In the genomic region with DNA sequence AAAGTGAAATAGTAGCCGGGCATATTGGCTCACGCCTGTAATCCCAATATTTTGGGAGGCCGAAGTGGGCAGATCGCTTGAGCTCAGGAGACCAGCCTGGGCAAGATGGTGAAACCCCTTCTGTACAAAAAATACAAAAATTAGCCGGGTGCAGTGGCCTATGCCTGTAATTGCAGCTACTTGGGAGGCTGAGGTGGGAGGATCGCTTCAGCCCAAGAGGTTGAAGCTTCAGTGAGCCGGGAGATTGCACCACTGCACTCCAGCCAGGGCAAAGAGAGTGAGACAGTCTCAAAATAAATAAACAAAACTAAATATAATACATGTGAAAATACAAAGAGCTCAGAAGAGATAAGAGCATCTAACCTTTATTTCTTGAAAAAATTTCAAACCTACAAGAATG, we compare ENCODE assay signal across 20 cellular contexts. TPM values are rescaled to one million over a fixed set of nuclear protein-coding genes. Genes with fewer than 3 reads are reported as not detected.
DNase-seq lines count a peak whose midpoint lies in the region; ATAC-seq and TF ChIP-seq lines count a peak whose summit lies in the region.
"Had no signal": no experiment of that assay in that cellular context is flagged by ENCODE, and none has a peak within 500 bp of the region (broad histone marks: within the 10 kb centered on the region; RNA-seq: fewer than 3 reads in every experiment).

No MANE protein-coding gene starts in this region.

- peaks cover 10% of the 10 kb centered on the region for H3K27me3 Mint-ChIP-seq in CD4-positive, CD25-positive, alpha-beta regulatory T cell
- H3K27me3 Mint-ChIP-seq: T-cell had no signal

- 85% methylated on average over 7 of the region's 7 CpGs for WGBS in hepatocyte (ENCODE audit: low lambda C conversion rate, missing lambda C conversion rate)

- no peaks in the 10 kb centered on the region for H3K9me2 ChIP-seq in hepatocyte (replicated peaks; ENCODE audit: insufficient read depth)

- no TSS peak for BruUV-seq in A673 (replicated peaks; lab: Mats Ljungman, UMichigan)

- H3K4me3 ChIP-seq in A673 (ENCODE audit: low read depth, low read length, poor library complexity, severe bottlenecking) (no peak overlapping the region), adipocyte (ENCODE audit: low read length) (no peak overlapping the region), hepatocyte (no peak overlapping the region)
- H3K4me3 ChIP-seq in CD4-positive, CD25-positive, alpha-beta regulatory T cell (ENCODE audit: low read depth, low read length), result no peak overlapping the region
- H3K4me3 ChIP-seq: upper lobe of right lung had no signal

- POLR2A ChIA-PET in A673 (lab: Charles Lee; ENCODE audit: low non-redundant PET), result no interaction called here

- CTCF ChIA-PET in A673 (lab: Charles Lee), result interaction anchor here (0.7 kb wide), 1 partner anchor 270 kb away, joined by 13 read pairs; no protein-coding TSS in a partner anchor

- H3K27me3 ChIP-seq in A673 (replicated peaks; ENCODE audit: insufficient read depth, low read depth, low read length, poor library complexity), result no peaks in the 10 kb centered on the region
- H3K27me3 ChIP-seq in CD4-positive, CD25-positive, alpha-beta regulatory T cell (ENCODE audit: control insufficient read depth, insufficient read depth, low read length), result no peaks in the 10 kb centered on the region
- no peaks in the 10 kb centered on the region for H3K27me3 ChIP-seq in adipocyte (replicated peaks; ENCODE audit: control insufficient read depth, insufficient read depth, low read length)
- H3K27me3 ChIP-seq in hepatocyte, result no peaks in the 10 kb centered on the region
- H3K27me3 ChIP-seq: upper lobe of right lung had no signal

- no peak overlapping the region for H3K4me2 ChIP-seq in hepatocyte

- TF ChIP-seq CTCF in A673 (conservative IDR thresholded peaks at IDR 0.05; ENCODE audit: low read depth, low read length), result no peak
- TF ChIP-seq CTCF in hepatocyte (IDR thresholded peaks at IDR 0.05; ENCODE audit: poor library complexity), result no peak

- no peak for ATAC-seq in CD4-positive, CD25-positive, alpha-beta regulatory T cell (ENCODE audit: low read depth in 2 of 2)
- ATAC-seq: left cardiac atrium, Right ventricle myocardium inferior, T-cell, upper lobe of right lung had no signal

- peaks cover 0 to 10% (median 8%) of the 10 kb centered on the region in 4 donors for H3K4me1 Mint-ChIP-seq in CD4-positive, CD25-positive, alpha-beta regulatory T cell

- H3K4me1 ChIP-seq in A673 (ENCODE audit: insufficient read depth, low read length, poor library complexity, severe bottlenecking) (no peaks in the 10 kb centered on the region), adipocyte (ENCODE audit: control insufficient read depth, insufficient read depth, low read length) (peaks cover 6% of the 10 kb centered on the region), hepatocyte (ENCODE audit: insufficient read depth) (no peaks in the 10 kb centered on the region)
- no peaks in the 10 kb centered on the region for H3K4me1 ChIP-seq in CD4-positive, CD25-positive, alpha-beta regulatory T cell (ENCODE audit: control insufficient read depth, insufficient read depth, low read length, poor library complexity, severe bottlenecking)
- H3K4me1 ChIP-seq: upper lobe of right lung had no signal

- H2AFZ ChIP-seq in hepatocyte, result no peak overlapping the region

- no peaks in the 10 kb centered on the region for H3K79me2 ChIP-seq in hepatocyte

- H3K9me3 Mint-ChIP-seq in CD4-positive, CD25-positive, alpha-beta regulatory T cell, result no peaks in the 10 kb centered on the region
- H3K9me3 Mint-ChIP-seq: activated T-helper 1 cell treated with anti-CD3 and anti-CD28 coated beads, Interleukin-12 subunit alpha, Interleukin-12 subunit beta, Interleukin-2, Interleukin-4 antibody, amounts not matched to agents 30 ng/mL and 10 ng/mL and 1 ng/mL, durations not matched to agents 14 hours and 24 hours and 36 hours; nephron progenitor cell; T-cell had no signal

- peaks cover 4% of the 10 kb centered on the region for H3K36me3 Mint-ChIP-seq in CD4-positive, CD25-positive, alpha-beta regulatory T cell

- H3K4me3 Mint-ChIP-seq in CD4-positive, CD25-positive, alpha-beta regulatory T cell, result peak overlapping the region in 3 of 4 donors; percentile 57 to 88 (median 71)
- H3K4me3 Mint-ChIP-seq: activated T-helper 1 cell treated with anti-CD3 and anti-CD28 coated beads, Interleukin-12 subunit alpha, Interleukin-12 subunit beta, Interleukin-2, Interleukin-4 antibody, amounts not matched to agents 30 ng/mL and 10 ng/mL and 1 ng/mL, durations not matched to agents 14 hours and 24 hours and 36 hours; nephron progenitor cell; T-cell had no signal

- peaks cover 7% of the 10 kb centered on the region for H3K36me3 ChIP-seq in A673 (ENCODE audit: insufficient read depth, low read length, poor library complexity, severe bottlenecking)
- H3K36me3 ChIP-seq in CD4-positive, CD25-positive, alpha-beta regulatory T cell (ENCODE audit: control insufficient read depth, insufficient read depth, low read length), result no peaks in the 10 kb centered on the region
- H3K36me3 ChIP-seq in adipocyte (ENCODE audit: control insufficient read depth, insufficient read depth, low read length, severe bottlenecking), result peaks cover 6% of the 10 kb centered on the region
- no peaks in the 10 kb centered on the region for H3K36me3 ChIP-seq in hepatocyte (replicated peaks; ENCODE audit: insufficient read depth, low read depth)

- H3K27ac ChIP-seq in A673 (ENCODE audit: low read depth, low read length, poor library complexity, severe bottlenecking) (no peak overlapping the region), hepatocyte (no peak overlapping the region)
- no peak overlapping the region for H3K27ac ChIP-seq in CD4-positive, CD25-positive, alpha-beta regulatory T cell (ENCODE audit: insufficient read depth, low read length, poor library complexity, severe bottlenecking)
- H3K27ac ChIP-seq: upper lobe of right lung, WERI-Rb-1 had no signal

- H4K20me1 ChIP-seq in hepatocyte (ENCODE audit: insufficient read depth, poor library complexity, severe bottlenecking), result no peaks in the 10 kb centered on the region

- no peaks in the 10 kb centered on the region for H3K9me3 ChIP-seq in A673 (ENCODE audit: low read depth, low read length, poor library complexity, severe bottlenecking)
- H3K9me3 ChIP-seq in CD4-positive, CD25-positive, alpha-beta regulatory T cell (ENCODE audit: control insufficient read depth in 2 of 2, low read length in 2 of 2), result no peaks in the 10 kb centered on the region
- H3K9me3 ChIP-seq in adipocyte (ENCODE audit: control insufficient read depth, low read length), result no peaks in the 10 kb centered on the region
- no peaks in the 10 kb centered on the region for H3K9me3 ChIP-seq in hepatocyte (ENCODE audit: low read depth)
- H3K9me3 ChIP-seq: upper lobe of right lung had no signal

- intact Hi-C loops in A673 (cut with micrococcal nuclease; ENCODE audit: unreplicated experiment), result no loop called here

- H3K9ac ChIP-seq in adipocyte (ENCODE audit: low read length), result no peak overlapping the region

- DNase-seq in A673 (ENCODE audit: low spot score) (peak; percentile 32), M059J (ENCODE audit: low read depth) (peak; percentile 31), adipocyte (ENCODE audit: low read depth) (peak; percentile 7), GF-D8 (lab: John Stamatoyannopoulos, UW) (no peak), hepatocyte (ENCODE audit: low spot score) (no peak), NCI-H146 (lab: John Stamatoyannopoulos, UW) (no peak)
- DNase-seq in CD4-positive, CD25-positive, alpha-beta regulatory T cell, result no peak
- DNase-seq: amniotic stem cell; foreskin melanocyte; HCEC 1CT; left cardiac atrium; NCI-H2081; NCI-H510A treated with DMSO at 0.1 percent for 48 hours; nephron progenitor cell; stimulated activated CD4-positive, alpha-beta T cell treated with anti-CD3 and anti-CD28 coated beads, Interleukin-2, amount 100 ng/mL, for 48 hours; T-cell; upper lobe of right lung; WERI-Rb-1 had no signal

- no peak overlapping the region for H3K27ac Mint-ChIP-seq in CD4-positive, CD25-positive, alpha-beta regulatory T cell
- H3K27ac Mint-ChIP-seq: activated T-helper 1 cell treated with anti-CD3 and anti-CD28 coated beads, Interleukin-12 subunit alpha, Interleukin-12 subunit beta, Interleukin-2, Interleukin-4 antibody, amounts not matched to agents 30 ng/mL and 10 ng/mL and 1 ng/mL, durations not matched to agents 14 hours and 24 hours and 36 hours; nephron progenitor cell; T-cell had no signal

RNA-seq across cellular contexts. Expression of a gene that starts 2.3 kb away (rescaled TPM):
- total RNA-seq in A673 (2021), result 80.5 and 83.3 TPM in 2 replicates
- total RNA-seq in CD4-positive, CD25-positive, alpha-beta regulatory T cell, result 46.0 TPM
- polyA plus RNA-seq in CD4-positive, CD25-positive, alpha-beta regulatory T cell, result 10 to 100 TPM in 3 of 4 donors, 1 to 10 TPM in 1; 7.0 to 13.7 (median 11.6) TPM
- 10.9 and 21.0 TPM in 2 replicates for total RNA-seq in M059J (2014; rRNA removed; shearing (Covaris generic))
- total RNA-seq in hepatocyte, result 15.1 and 15.7 TPM in 2 replicates
- 43.4 and 54.6 TPM in 2 replicates for polyA plus RNA-seq in hepatocyte

RNA-seq across cellular contexts. Expression of a gene that starts 45.1 kb away (rescaled TPM):
- total RNA-seq in A673 (2021), result 47.5 and 49.6 TPM in 2 replicates
- 97.8 TPM for total RNA-seq in CD4-positive, CD25-positive, alpha-beta regulatory T cell
- 10 to 100 TPM; 14.1 to 16.8 (median 15.1) TPM for polyA plus RNA-seq in CD4-positive, CD25-positive, alpha-beta regulatory T cell
- 12.4 and 23.4 TPM in 2 replicates for total RNA-seq in M059J (2014; rRNA removed; shearing (Covaris generic))
- 30.6 and 32.0 TPM in 2 replicates for total RNA-seq in hepatocyte
- polyA plus RNA-seq in hepatocyte, result 14.5 and 22.4 TPM in 2 replicates

Comparison
In these comparisons a context has a peak if more than half of its experiments do, and no peak if none do; other contexts are left out.
1. DNase-seq: peak in A673 (single experiment), M059J (single experiment) and adipocyte (single experiment); none in CD4-positive, CD25-positive, alpha-beta regulatory T cell (0 of 3), GF-D8 (single experiment), hepatocyte (single experiment) and NCI-H146 (single experiment).